2 cellular contexts compared by ENCODE assay signal in genomic region chr9:86410281-86410680, GRCh38.
TF ChIP-seq lines count a peak whose summit lies in the region.

No MANE protein-coding gene starts in this region.

TF ChIP-seq in GM23338, 12 proteins besides CTCF, POLR2A, EP300 and RAD21:
- TF ChIP-seq ETS1 (IDR thresholded peaks at IDR 0.05), result no peak
- TF ChIP-seq NANOG (IDR thresholded peaks at IDR 0.05; ENCODE audit: borderline replicate concordance), result peak; percentile 62; the same call in 1 of the 2 replicates
- TF ChIP-seq POLR2AphosphoS5 (IDR thresholded peaks at IDR 0.05; ENCODE audit: low read depth), result 0 out of 2 replicates have a peak, but pooled peaks have one; percentile 33
- no peak for TF ChIP-seq ZNF114 (CRISPR knock-in tag; IDR thresholded peaks at IDR 0.05)
- TF ChIP-seq ZNF462 (CRISPR knock-in tag; IDR thresholded peaks at IDR 0.05), result peak; percentile 44; the same call in 1 of the 2 replicates
- TF ChIP-seq JUNB (IDR thresholded peaks at IDR 0.05; ENCODE audit: unreplicated experiment), result no peak
- no peak for TF ChIP-seq ZNF331 (CRISPR knock-in tag; IDR thresholded peaks at IDR 0.05; ENCODE audit: low read depth)
- TF ChIP-seq EZH2phosphoT487 (IDR thresholded peaks at IDR 0.05; ENCODE audit: unreplicated experiment), result no peak
- peak; percentile 59; the same call in 1 of the 2 replicates for TF ChIP-seq CREB1 (CRISPR knock-in tag; IDR thresholded peaks at IDR 0.05; ENCODE audit: low read depth)
TF ChIP-seq in GM23338: peak in this region for 4.

TF ChIP-seq in H1, 55 proteins besides CTCF, POLR2A, EP300 and RAD21:
- 0 out of 2 replicates have a peak, but pooled peaks have one; percentile 70 for TF ChIP-seq SP1 (IDR thresholded peaks at IDR 0.05; ENCODE audit: low read depth, low read length)
- no peak for TF ChIP-seq SP4 (IDR thresholded peaks at IDR 0.05; ENCODE audit: low read length)
- peak; percentile 91 for TF ChIP-seq TEAD4 (IDR thresholded peaks at IDR 0.05; ENCODE audit: low read depth, low read length)
- TF ChIP-seq HDAC6 (IDR thresholded peaks at IDR 0.05; ENCODE audit: low read depth, low read length), result peak; percentile 83
- no peak for TF ChIP-seq TAF7 (optimal IDR thresholded peaks at IDR 0.05; ENCODE audit: borderline replicate concordance, low read depth, low read length)
- TF ChIP-seq EGR1 (IDR thresholded peaks at IDR 0.05; ENCODE audit: borderline replicate concordance, low read depth, low read length), result peak; percentile 48; the same call in 1 of the 2 replicates
- TF ChIP-seq BCL11A (IDR thresholded peaks at IDR 0.05; ENCODE audit: low read depth in 2 of 2, low read length in 2 of 2), result peak in 1 of 2 experiments; percentile 41
- 0 out of 2 replicates have a peak, but pooled peaks have one; percentile 15 for TF ChIP-seq MAX (IDR thresholded peaks at IDR 0.05)
- TF ChIP-seq NANOG (IDR thresholded peaks at IDR 0.05; ENCODE audit: insufficient read depth, low read depth, low read length, poor library complexity, severe bottlenecking), result peak; percentile 99
- peak; percentile 97 for TF ChIP-seq POLR2AphosphoS5 (IDR thresholded peaks at IDR 0.05; ENCODE audit: low read depth, low read length)
- no peak for TF ChIP-seq RFX5 (IDR thresholded peaks at IDR 0.05; ENCODE audit: borderline replicate concordance, low read depth, low read length)
- peak; percentile 100 for TF ChIP-seq TCF12 (IDR thresholded peaks at IDR 0.05; ENCODE audit: low read depth, low read length)
